8 cellular contexts compared by ENCODE assay signal in the genomic region with DNA sequence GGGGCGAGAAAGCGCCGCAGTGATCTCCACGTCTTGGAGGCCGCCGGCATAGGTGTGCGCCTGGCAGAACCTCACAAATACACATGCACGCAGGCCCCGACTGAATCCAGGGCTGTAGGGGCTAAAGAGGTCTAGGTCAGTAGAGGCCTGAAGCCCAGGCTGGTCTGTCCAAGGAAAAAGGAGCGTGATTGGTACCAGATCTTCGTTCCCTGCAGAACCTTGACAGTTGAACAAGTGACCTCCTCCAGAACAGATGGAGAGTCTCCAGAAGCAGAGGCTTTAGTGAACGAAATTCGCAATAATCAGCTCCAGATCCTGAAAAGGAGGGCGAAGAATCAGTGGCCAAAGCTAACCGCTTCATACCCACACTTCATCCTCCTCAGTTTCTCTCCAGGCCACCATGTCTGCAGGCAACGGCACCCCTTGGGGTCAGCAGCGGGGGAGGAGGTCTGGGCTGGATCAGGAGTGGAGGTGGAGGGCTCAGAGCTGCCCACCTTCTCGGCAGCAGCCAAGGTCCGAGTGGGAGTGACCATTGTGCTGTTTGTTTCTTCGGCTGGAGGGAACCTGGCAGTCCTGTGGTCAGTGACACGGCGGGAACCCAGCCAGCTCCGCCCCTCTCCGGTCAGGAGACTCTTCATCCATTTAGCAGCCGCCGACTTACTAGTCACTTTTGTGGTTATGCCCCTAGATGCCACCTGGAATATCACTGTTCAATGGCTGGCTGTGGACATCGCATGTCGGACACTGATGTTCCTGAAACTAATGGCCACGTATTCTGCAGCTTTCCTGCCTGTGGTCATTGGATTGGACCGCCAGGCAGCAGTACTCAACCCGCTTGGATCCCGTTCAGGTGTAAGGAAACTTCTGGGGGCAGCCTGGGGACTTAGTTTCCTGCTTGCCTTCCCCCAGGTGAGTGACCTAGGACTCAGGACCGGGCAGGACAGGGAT. TPM values are rescaled to one million over a fixed set of nuclear protein-coding genes. Genes with fewer than 3 reads are reported as not detected.
DNase-seq lines count a peak whose midpoint lies in the region; ATAC-seq and TF ChIP-seq lines count a peak whose summit lies in the region.

No MANE protein-coding gene starts in this region.

- H2AFZ ChIP-seq in trophoblast cell (ENCODE audit: insufficient read depth, low read length, poor library complexity) = peak overlapping the region; percentile 18

- peak overlapping the region; percentile 24 for H4K8ac ChIP-seq in trophoblast cell (ENCODE audit: low read depth, low read length)

- H3K36me3 ChIP-seq in left ventricle myocardium inferior (peaks cover 39% of the 10 kb centered on the region), trophoblast cell (ENCODE audit: control insufficient read depth in 1 of 2, insufficient read depth in 2 of 2, low read length in 2 of 2) (peaks cover 3 to 6% of the 10 kb centered on the region in 2 experiments)

- no peak overlapping the region for H3K14ac ChIP-seq in trophoblast cell (ENCODE audit: low read length)

- H3K27ac ChIP-seq in left ventricle myocardium inferior (replicated peaks) = peak overlapping the region; percentile 96
- H3K27ac ChIP-seq in trophoblast cell (ENCODE audit: low read depth, low read length) = no peak overlapping the region

- no peak overlapping the region for H2BK120ac ChIP-seq in trophoblast cell (ENCODE audit: insufficient read depth, low read length, poor library complexity)

- H3K79me2 ChIP-seq in trophoblast cell (ENCODE audit: control insufficient read depth, insufficient read depth, low read length, poor library complexity) = peaks cover 4% of the 10 kb centered on the region

- no peak overlapping the region for H2AK5ac ChIP-seq in trophoblast cell (ENCODE audit: low read length)

- no peak overlapping the region for H3K18ac ChIP-seq in trophoblast cell (ENCODE audit: low read length)

- H3K9ac ChIP-seq in trophoblast cell (ENCODE audit: low read length) = peak overlapping the region; percentile 32

- peak; percentile 17 for DNase-seq in activated naive CD4-positive, alpha-beta T cell treated with Interleukin-2 at 50 U/mL for 16 hours
- no peak for DNase-seq in activated naive CD4-positive, alpha-beta T cell (lab: John Stamatoyannopoulos, UW)
- peak; percentile 23 to 60 for DNase-seq in NCI-H526 (lab: John Stamatoyannopoulos, UW)
- peak; percentile 27 for DNase-seq in amniotic epithelial cell (ENCODE audit: low read depth)
- DNase-seq in left ventricle myocardium inferior = peak; percentile 59
- DNase-seq in trophoblast cell = peak; percentile 33 to 59
- no peak for DNase-seq in NCI-H1436 (lab: John Stamatoyannopoulos, UW)

- H3K4me1 ChIP-seq in left ventricle myocardium inferior (peaks cover 36% of the 10 kb centered on the region), trophoblast cell (ENCODE audit: control insufficient read depth in 1 of 2, insufficient read depth in 2 of 2, low read length in 2 of 2) (peaks cover 7 to 16% of the 10 kb centered on the region in 2 experiments)

- intact Hi-C loops in left ventricle myocardium inferior (cut with micrococcal nuclease) = loop anchor here (10.0 kb wide), 2 partner anchors 56 to 64 kb away; partner anchors contain the start of gene PIAS3

- no peak for TF ChIP-seq CTCF in left ventricle myocardium inferior (IDR thresholded peaks at IDR 0.05; ENCODE audit: borderline replicate concordance)

- no peaks in the 10 kb centered on the region for H3K27me3 ChIP-seq in left ventricle myocardium inferior (ENCODE audit: low read depth)
- no peaks in the 10 kb centered on the region for H3K27me3 ChIP-seq in trophoblast cell (ENCODE audit: insufficient read depth, low read length)

- no peak overlapping the region for H4K91ac ChIP-seq in trophoblast cell (ENCODE audit: low read depth, low read length)

- no peak overlapping the region for H3K4ac ChIP-seq in trophoblast cell (ENCODE audit: low read depth, low read length)

- peak overlapping the region; percentile 82 for H3K4me2 ChIP-seq in trophoblast cell (ENCODE audit: low read length)

- H3K4me3 ChIP-seq in left ventricle myocardium inferior (peak overlapping the region; percentile 94), trophoblast cell (ENCODE audit: low read depth, low read length) (peak overlapping the region; percentile 67)

- H3K79me1 ChIP-seq in trophoblast cell (ENCODE audit: low read length) = peaks cover 6% of the 10 kb centered on the region

- H2BK5ac ChIP-seq in trophoblast cell (ENCODE audit: low read depth, low read length, poor library complexity) = no peak overlapping the region

- no peak overlapping the region for H4K12ac ChIP-seq in trophoblast cell (ENCODE audit: low read depth, low read length)

- no peaks in the 10 kb centered on the region for H3K9me3 ChIP-seq in left ventricle myocardium inferior (replicated peaks)
- no peaks in the 10 kb centered on the region for H3K9me3 ChIP-seq in trophoblast cell (ENCODE audit: insufficient read depth, low read depth, low read length)

- no CpG with 5 or more reads among the region's 33 CpGs for WGBS in trophoblast cell (ENCODE audit: extremely low coverage, insufficient coverage, insufficient read length)

- H2BK12ac ChIP-seq in trophoblast cell (ENCODE audit: low read length) = no peak overlapping the region

- peak; percentile 81 for ATAC-seq in HG02588 (IDR thresholded peaks at IDR 0.05; ENCODE audit: unreplicated experiment)

- no peak overlapping the region for H3K23ac ChIP-seq in trophoblast cell (ENCODE audit: low read length)

RNA-seq across cellular contexts. Expression of gene PEX11B, which starts 0.7 kb away (rescaled TPM):
- 24.4 TPM for total RNA-seq in left ventricle myocardium inferior
- 10.6 and 12.2 TPM in 2 replicates for polyA plus RNA-seq in trophoblast cell (2013)

RNA-seq across cellular contexts. Expression of gene RBM8A, which starts 8.0 kb away (rescaled TPM):
- 64.4 TPM for total RNA-seq in left ventricle myocardium inferior
- polyA plus RNA-seq in trophoblast cell (2013) = 173 and 182 TPM in 2 replicates

RNA-seq across cellular contexts. Expression of gene ITGA10, which starts 9.4 kb away (rescaled TPM):
- total RNA-seq in left ventricle myocardium inferior = 3.7 TPM
- polyA plus RNA-seq in trophoblast cell (2013) = 0.06 and 0.07 TPM in 2 replicates

RNA-seq across cellular contexts. Expression of gene ANKRD35, which starts 33.6 kb away (rescaled TPM):
- 0.77 TPM for total RNA-seq in left ventricle myocardium inferior
- 0.03 and 0.04 TPM in 2 replicates for polyA plus RNA-seq in trophoblast cell (2013)

RNA-seq across cellular contexts. Expression of gene LIX1L, which starts 38.6 kb away (rescaled TPM):
- total RNA-seq in left ventricle myocardium inferior = 23.0 TPM
- 2.1 and 2.2 TPM in 2 replicates for polyA plus RNA-seq in trophoblast cell (2013)

Comparison
In these comparisons a context has a peak if more than half of its experiments do, and no peak if none do; other contexts are left out.
1. DNase-seq: peak in activated naive CD4-positive, alpha-beta T cell treated with Interleukin-2 at 50 U/mL for 16 hours (single experiment), NCI-H526 (2 of 2), amniotic epithelial cell (single experiment), left ventricle myocardium inferior (single experiment) and trophoblast cell (2 of 2); none in activated naive CD4-positive, alpha-beta T cell (0 of 4) and NCI-H1436 (single experiment).